22 cellular contexts compared by ENCODE assay signal in genomic region chr7:18473119-18473518, GRCh38.
"Had no signal": no experiment of that assay in that cellular context is flagged by ENCODE, and none has a peak within 500 bp of the region (broad histone marks: within the 10 kb centered on the region; RNA-seq: fewer than 3 reads in every experiment).

No MANE protein-coding gene starts in this region.

- DNase-seq: colonic mucosa; cortex of kidney; effector CD8-positive, alpha-beta T cell; effector memory CD8-positive, alpha-beta T cell; endodermal cell; erythroblast; esophagus squamous epithelium; foreskin keratinocyte; glutamatergic neuron; head of caudate nucleus; heart right ventricle; hippocampal formation; left cardiac atrium; left lung; left ventricle myocardium superior; lower lobe of right lung; mesenchymal stem cell; mucosa of descending colon; naive B cell had no signal

- ATAC-seq: effector memory CD8-positive, alpha-beta T cell; esophagus mucosa; foreskin keratinocyte; gastroesophageal sphincter; heart right ventricle; left cardiac atrium; left lung; lower lobe of right lung; mucosa of descending colon had no signal

- H3K36me3 ChIP-seq: colonic mucosa, esophagus squamous epithelium, gastroesophageal sphincter, heart right ventricle, left lung, lower lobe of right lung had no signal

- H3K4me1 ChIP-seq: colonic mucosa, esophagus squamous epithelium, foreskin keratinocyte, left lung, lower lobe of right lung had no signal

- H3K27me3 ChIP-seq: colonic mucosa, esophagus squamous epithelium, foreskin keratinocyte, gastroesophageal sphincter, heart right ventricle, left lung had no signal

- H3K27ac ChIP-seq: colonic mucosa, epithelial cell of prostate, esophagus squamous epithelium, foreskin keratinocyte, gastroesophageal sphincter, heart right ventricle, left lung, lower lobe of right lung had no signal

- H3K9me3 ChIP-seq: colonic mucosa, esophagus squamous epithelium, gastroesophageal sphincter, heart right ventricle, left lung, lower lobe of right lung, mucosa of descending colon had no signal

- H3K4me3 ChIP-seq: colonic mucosa, esophagus squamous epithelium, gastroesophageal sphincter, heart right ventricle, left lung, lower lobe of right lung, mucosa of descending colon had no signal
